In the genomic region with DNA sequence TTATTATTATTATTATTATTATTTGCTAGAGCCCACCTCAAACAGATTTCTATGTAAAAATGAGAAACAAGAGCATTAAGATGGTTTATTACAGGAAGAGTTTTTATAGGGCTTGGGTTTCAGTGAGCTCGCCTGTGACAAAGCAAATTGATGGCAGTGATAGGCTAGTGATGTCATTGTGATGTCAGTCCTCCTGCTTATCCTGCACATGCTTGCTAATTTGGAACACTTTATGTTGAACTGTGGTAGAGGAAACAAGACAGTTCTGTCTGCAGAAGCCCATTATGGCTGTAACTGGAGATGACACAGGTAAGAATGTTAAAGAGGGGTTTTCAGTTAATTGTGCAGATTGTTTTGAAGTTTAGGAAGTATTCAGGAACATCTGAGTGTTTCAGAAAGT, we compare ENCODE assay signal across 8 cellular contexts.
DNase-seq lines count a peak whose midpoint lies in the region; ATAC-seq, FAIRE-seq and TF ChIP-seq lines count a peak whose summit lies in the region.

No MANE protein-coding gene starts in this region.

- peaks cover 22% of the 10 kb centered on the region; the same call in 1 of the 2 replicates for H3F3A ChIP-seq in PC-9 (ENCODE audit: insufficient read depth, low read depth)

- ATAC-seq in GM18505 (IDR thresholded peaks at IDR 0.05; ENCODE audit: unreplicated experiment) (no peak), HG03442 (IDR thresholded peaks at IDR 0.05; ENCODE audit: unreplicated experiment) (no peak)

- peak overlapping the region; percentile 61 for H3K27ac ChIP-seq in PC-9
- peak overlapping the region; percentile 92 to 99 for H3K27ac ChIP-seq in uterus

- TF ChIP-seq POLR2A in GM12891 (IDR thresholded peaks at IDR 0.05; ENCODE audit: low read depth, low read length) (no peak), uterus (IDR thresholded peaks at IDR 0.05) (no peak), GM18505 (IDR thresholded peaks at IDR 0.05; ENCODE audit: borderline replicate concordance, extremely low read depth, insufficient read depth, insufficient read length) (no peak)

- CTCF ChIA-PET in PC-9 (lab: Charles Lee): interaction anchor here (0.6 to 1.9 kb wide), 3 partner anchors 21 to 1171 kb away, joined by 4 to 5 read pairs (median 4); no protein-coding TSS in a partner anchor
- CTCF ChIA-PET in MCF 10A (lab: Yijun Ruan, JAX): interaction anchor here (0.7 to 2.1 kb wide), 13 partner anchors 9 to 238 kb away, joined by 3 to 32 read pairs (median 4); partner anchors contain the start of gene CREM

- BruUV-seq in PC-9 (replicated peaks; lab: Mats Ljungman, UMichigan) (TSS peak; percentile 25), MCF 10A (replicated peaks; lab: Mats Ljungman, UMichigan) (no TSS peak)

- TF ChIP-seq CTCF in PC-9 (conservative IDR thresholded peaks at IDR 0.05) (no peak), MCF 10A (IDR thresholded peaks at IDR 0.05; ENCODE audit: unreplicated experiment) (no peak), uterus (IDR thresholded peaks at IDR 0.05) (no peak)

- peaks cover 14% of the 10 kb centered on the region for H3K4me1 Mint-ChIP-seq in MCF 10A (ENCODE audit: insufficient read depth, unreplicated experiment)

- H2AFZ ChIP-seq in PC-9: peak overlapping the region; percentile 71; the same call in 1 of the 2 replicates

- peak overlapping the region; percentile 79 for H3K4me2 ChIP-seq in PC-9

- peak overlapping the region; percentile 92 for H3K27ac Mint-ChIP-seq in MCF 10A (ENCODE audit: low read depth, unreplicated experiment)

- H3K36me3 Mint-ChIP-seq in MCF 10A (ENCODE audit: insufficient read depth, unreplicated experiment): no peaks in the 10 kb centered on the region

- H3K79me2 ChIP-seq in PC-9 (ENCODE audit: low read depth): no peaks in the 10 kb centered on the region

- intact Hi-C loops in PC-9 (cut with micrococcal nuclease; ENCODE audit: unreplicated experiment) (loop anchor here (2.0 kb wide), 1 partner anchor 68 kb away; the partner anchor contains the start of gene CREM), MCF 10A (cut with micrococcal nuclease) (no loop called here), uterus (cut with DNase I; ENCODE audit: low total_unique reads) (no loop called here)

- peak overlapping the region; percentile 50; the same call in 1 of the 2 replicates for H3K4me3 ChIP-seq in PC-9
- H3K4me3 ChIP-seq in mononuclear cell (ENCODE audit: low read length): peak overlapping the region; percentile 26
- H3K4me3 ChIP-seq in uterus: peak overlapping the region in 1 of 2 donors; percentile 45

- H3K36me3 ChIP-seq in PC-9 (ENCODE audit: low read depth): no peaks in the 10 kb centered on the region
- H3K36me3 ChIP-seq in uterus: no peaks in the 10 kb centered on the region

- H3K27me3 Mint-ChIP-seq in MCF 10A (ENCODE audit: insufficient read depth, unreplicated experiment): no peaks in the 10 kb centered on the region

- H3K9me2 ChIP-seq in PC-9 (ENCODE audit: insufficient read depth): no peaks in the 10 kb centered on the region

- peak overlapping the region; percentile 76 for H3K4me3 Mint-ChIP-seq in MCF 10A (ENCODE audit: unreplicated experiment)

- no peaks in the 10 kb centered on the region for H3K9me3 Mint-ChIP-seq in MCF 10A (ENCODE audit: unreplicated experiment)

- H4K20me1 ChIP-seq in PC-9 (ENCODE audit: insufficient read depth): no peaks in the 10 kb centered on the region

- H3K9me3 ChIP-seq in PC-9 (ENCODE audit: insufficient read depth, low read depth) (no peaks in the 10 kb centered on the region), mononuclear cell (ENCODE audit: low read depth, low read length) (no peaks in the 10 kb centered on the region), uterus (no peaks in the 10 kb centered on the region)

- no peak for DNase-seq in GM12891 (ENCODE audit: insufficient read length, low spot score)
- DNase-seq in PC-9: no peak
- no peak for DNase-seq in MCF 10A (ENCODE audit: unreplicated experiment)
- DNase-seq in uterus: no peak
- DNase-seq in LoVo (ENCODE audit: low spot score): no peak

- peak; percentile 20 for FAIRE-seq in GM12891 (lab: Jason Lieb, UNC)

- POLR2A ChIA-PET in PC-9 (lab: Charles Lee; ENCODE audit: unreplicated experiment): no interaction called here
- POLR2A ChIA-PET in MCF 10A (lab: Yijun Ruan, JAX): interaction anchor here (1.6 to 2.5 kb wide), 4 partner anchors 10 to 68 kb away, joined by 4 to 45 read pairs (median 8); partner anchors contain the start of gene CREM

- H3K27me3 ChIP-seq in PC-9 (ENCODE audit: insufficient read depth, low read depth) (no peaks in the 10 kb centered on the region), mononuclear cell (ENCODE audit: insufficient read depth, low read length) (no peaks in the 10 kb centered on the region), uterus (no peaks in the 10 kb centered on the region)

- H3K4me1 ChIP-seq in PC-9 (replicated peaks; ENCODE audit: insufficient read depth) (peaks cover 12% of the 10 kb centered on the region; the same call in 1 of the 2 replicates), mononuclear cell (ENCODE audit: insufficient read depth, low read length) (peaks cover 17% of the 10 kb centered on the region), uterus (no peaks in the 10 kb centered on the region)

TF ChIP-seq in GM12891, 5 proteins besides CTCF, POLR2A, EP300 and RAD21:
- TF ChIP-seq PAX5 (IDR thresholded peaks at IDR 0.05; ENCODE audit: insufficient read depth, low read length, severe bottlenecking) (no peak), SPI1 (IDR thresholded peaks at IDR 0.05; ENCODE audit: low read depth, low read length) (no peak), POU2F2 (IDR thresholded peaks at IDR 0.05; ENCODE audit: low read depth, low read length) (no peak), POLR2AphosphoS5 (IDR thresholded peaks at IDR 0.05; ENCODE audit: low read depth, low read length) (no peak), TAF1 (IDR thresholded peaks at IDR 0.05; ENCODE audit: low read depth, low read length) (no peak)
TF ChIP-seq in GM12891: peak in this region for 0.
